ENCODE assay signal across 12 cellular contexts in the genomic region with DNA sequence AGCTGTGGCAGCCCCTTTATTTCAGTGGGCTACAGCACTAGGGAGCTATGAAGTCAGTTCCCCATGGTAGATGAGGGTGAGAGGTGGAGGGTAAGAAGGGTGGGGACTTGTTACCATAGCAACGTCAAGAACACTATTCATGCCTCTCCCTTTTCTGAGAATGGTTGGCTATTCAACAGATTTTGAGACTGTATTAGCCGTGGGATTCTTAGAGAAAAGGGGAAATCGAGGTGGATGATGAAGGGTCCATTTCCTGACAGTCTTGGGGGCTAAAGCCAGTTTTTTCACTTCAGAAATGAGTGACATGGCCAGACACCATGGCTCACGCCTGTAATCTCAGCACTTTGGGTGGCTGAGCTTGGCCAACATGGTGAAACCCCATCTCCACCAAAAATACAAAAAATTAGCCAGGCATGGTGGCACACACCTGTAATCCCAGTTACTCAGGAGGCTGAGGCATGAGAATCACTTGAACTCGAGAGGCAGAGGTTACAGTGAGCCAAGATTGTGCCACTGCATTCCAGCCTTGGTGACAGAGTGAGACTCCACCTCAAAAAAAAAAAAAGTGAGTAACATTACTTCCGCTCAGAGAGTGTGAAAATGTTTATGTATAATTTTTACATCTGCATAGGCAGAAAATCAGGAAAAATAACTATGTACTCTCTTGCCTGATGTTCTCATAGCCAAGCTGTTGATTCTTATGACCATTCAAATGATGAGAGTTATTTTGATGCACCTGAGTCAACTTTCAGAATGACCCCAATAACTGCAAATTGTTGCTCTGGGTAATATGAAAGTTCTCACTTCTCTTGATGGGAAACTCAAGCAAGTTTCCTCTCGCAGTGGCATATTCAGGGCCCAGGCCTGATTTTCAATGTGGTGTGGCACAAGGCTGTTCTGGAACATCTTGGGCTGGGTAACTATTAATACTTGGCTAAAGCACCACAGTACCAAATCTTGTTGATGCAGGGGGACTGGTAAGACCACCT. TPM values are rescaled to one million over a fixed set of nuclear protein-coding genes. Genes with fewer than 3 reads are reported as not detected.
DNase-seq lines count a peak whose midpoint lies in the region; ATAC-seq and TF ChIP-seq lines count a peak whose summit lies in the region.
"Had no signal": no experiment of that assay in that cellular context is flagged by ENCODE, and none has a peak within 500 bp of the region (broad histone marks: within the 10 kb centered on the region; RNA-seq: fewer than 3 reads in every experiment).

No MANE protein-coding gene starts in this region.

- ATAC-seq in HG02610 (IDR thresholded peaks at IDR 0.05; ENCODE audit: unreplicated experiment) = peak; percentile 62
- peak; percentile 69 for ATAC-seq in HG03378 (IDR thresholded peaks at IDR 0.05; ENCODE audit: unreplicated experiment)

- H3K27me3 Mint-ChIP-seq in mesothelial cell of epicardium (ENCODE audit: low read depth) = peaks cover 4% of the 10 kb centered on the region

- intact Hi-C loops in ascending aorta (cut with DNase I) = no loop called here

- H3K9me3 ChIP-seq in ascending aorta = no peaks in the 10 kb centered on the region

- no peak overlapping the region for H3K27ac Mint-ChIP-seq in mesothelial cell of epicardium

- TF ChIP-seq CTCF in GM10248 (IDR thresholded peaks at IDR 0.05; ENCODE audit: control extremely low read depth, extremely low read depth, low read depth, missing control alignments) (no peak), mesothelial cell of epicardium (IDR thresholded peaks at IDR 0.05; ENCODE audit: unreplicated experiment) (no peak), ascending aorta (IDR thresholded peaks at IDR 0.05) (no peak)

- H3K4me1 Mint-ChIP-seq in mesothelial cell of epicardium = no peaks in the 10 kb centered on the region

- no peaks in the 10 kb centered on the region for H3K36me3 Mint-ChIP-seq in mesothelial cell of epicardium

- no peak overlapping the region for H3K4me3 Mint-ChIP-seq in mesothelial cell of epicardium

- DNase-seq in GM10248 (ENCODE audit: extremely low spot score) (peak; percentile 62), GM19238 (ENCODE audit: insufficient read length, low spot score) (peak; percentile 31), amniotic stem cell (lab: John Stamatoyannopoulos, UW) (no peak), mesothelial cell of epicardium (ENCODE audit: low spot score in 2 of 2, unreplicated experiment in 2 of 2) (no peak), anterior cingulate cortex (lab: John Stamatoyannopoulos, UW) (no peak), ascending aorta (ENCODE audit: low spot score in 2 of 2) (no peak)
- DNase-seq: NCI-H146 had no signal

- H3K27me3 ChIP-seq in ascending aorta = no peaks in the 10 kb centered on the region

- H3K4me3 ChIP-seq in ascending aorta = no peak overlapping the region

- H3K9me3 Mint-ChIP-seq in mesothelial cell of epicardium = no peaks in the 10 kb centered on the region

- POLR2A ChIA-PET in GM10248 (lab: Yijun Ruan, JAX) = interaction anchor here (1.1 to 1.5 kb wide), 2 partner anchors 35 to 37 kb away, joined by 3 to 10 read pairs; a partner anchor contains a TSS

- no peaks in the 10 kb centered on the region for H3K4me1 ChIP-seq in ascending aorta
- H3K4me1 ChIP-seq: parathyroid adenoma had no signal

- no peak overlapping the region for H3K27ac ChIP-seq in ascending aorta
- H3K27ac ChIP-seq: parathyroid adenoma had no signal

- CTCF ChIA-PET in GM10248 (lab: Yijun Ruan, JAX) = interaction anchor here (0.6 to 2.8 kb wide), 12 partner anchors 8 to 556 kb away, joined by 3 to 14 read pairs (median 4); no protein-coding TSS in a partner anchor

- H3K36me3 ChIP-seq in ascending aorta = no peaks in the 10 kb centered on the region

RNA-seq across cellular contexts. Expression of a gene that starts 23.2 kb away (rescaled TPM):
- total RNA-seq in mesothelial cell of epicardium (not detected in 3 replicates), ascending aorta (not detected)
- total RNA-seq: cardiac septum, Daoy had no signal

RNA-seq across cellular contexts. Expression of a gene that starts 26.3 kb away (rescaled TPM):
- total RNA-seq in mesothelial cell of epicardium (not detected in 3 replicates), ascending aorta (not detected)
- total RNA-seq: cardiac septum, Daoy had no signal

RNA-seq across cellular contexts. Expression of a gene that starts 35.1 kb away (rescaled TPM):
- total RNA-seq in mesothelial cell of epicardium (264 to 277 TPM (median 266 TPM) in 3 replicates), ascending aorta (1,017 TPM)

Comparison
In these comparisons a context has a peak if more than half of its experiments do, and no peak if none do; other contexts are left out.
1. DNase-seq: peak in GM10248 (single experiment) and GM19238 (single experiment); none in amniotic stem cell (single experiment), mesothelial cell of epicardium (0 of 2), anterior cingulate cortex (0 of 58) and ascending aorta (0 of 2).